In the genomic region with DNA sequence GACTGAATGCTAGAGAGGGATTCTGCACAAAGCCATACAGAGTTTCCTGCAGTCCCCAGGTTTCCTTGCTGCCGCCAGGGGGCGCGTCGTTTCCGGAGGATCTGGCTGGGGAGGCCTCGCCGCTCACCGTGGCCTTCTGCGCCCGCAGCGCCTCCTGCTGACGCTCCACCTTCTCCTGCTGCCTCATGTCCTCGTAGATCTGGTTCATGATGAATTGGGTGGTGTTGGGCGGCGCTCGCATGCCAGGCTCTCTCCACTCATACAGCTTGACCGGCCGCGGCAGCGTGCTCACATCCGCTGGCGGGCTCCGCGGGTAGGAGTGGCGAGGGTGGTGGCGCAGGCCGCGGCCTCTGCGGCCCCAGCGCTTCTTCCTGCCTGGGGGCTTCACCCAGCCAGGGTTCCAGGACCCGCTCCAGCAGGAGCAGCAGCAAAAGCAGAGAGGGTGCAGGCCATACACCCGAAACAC, we compare ENCODE assay signal across 10 cellular contexts. TPM values are rescaled to one million over a fixed set of nuclear protein-coding genes. Genes with fewer than 3 reads are reported as not detected.
A peak's percentile ranks its signal among the peaks of the same experiment; 100 is the strongest.
DNase-seq lines count a peak whose midpoint lies in the region; ATAC-seq and TF ChIP-seq lines count a peak whose summit lies in the region.
"Had no signal": no experiment of that assay in that cellular context is flagged by ENCODE, and none has a peak within 500 bp of the region (broad histone marks: within the 10 kb centered on the region; RNA-seq: fewer than 3 reads in every experiment).

No MANE protein-coding gene starts in this region.

- peak; percentile 60 for DNase-seq in activated CD4-positive, alpha-beta T cell treated with anti-CD3 and anti-CD28 coated beads, Interleukin-2, amount 10 ng/mL, durations not matched to agents 24 days and 14 days
- DNase-seq in activated CD4-positive, alpha-beta T cell treated with anti-CD3 and anti-CD28 coated beads, Interleukin-2, amount 50 U/mL, for 1 hour = no peak
- DNase-seq in LNCaP clone FGC (ENCODE audit: low read depth) = no peak
- DNase-seq in epithelial cell of proximal tubule (ENCODE audit: low read depth) = no peak
- DNase-seq in stimulated activated CD4-positive, alpha-beta T cell treated with anti-CD3 and anti-CD28 coated beads, Interleukin-4, amount 100 ng/mL, for 1 hour = peak; percentile 19
- DNase-seq in MG63 = no peak
- DNase-seq in AG20443 (ENCODE audit: low spot score) = no peak
- DNase-seq: NCI-H510A treated with DMSO at 0.1 percent for 48 hours, small intestine had no signal

- H3K36me3 Mint-ChIP-seq in activated CD4-positive, alpha-beta T cell treated with anti-CD3 and anti-CD28 coated beads, Interleukin-2, amount 10 ng/mL, durations not matched to agents 24 days and 14 days (ENCODE audit: low read depth) = no peaks in the 10 kb centered on the region

- intact Hi-C loops in activated CD4-positive, alpha-beta T cell treated with anti-CD3 and anti-CD28 coated beads, Interleukin-2, amount 10 ng/mL, durations not matched to agents 24 days and 14 days (cut with micrococcal nuclease) = no loop called here

- TF ChIP-seq CTCF in LNCaP clone FGC (IDR thresholded peaks at IDR 0.05; ENCODE audit: control insufficient read depth, extremely low read depth, insufficient read depth) = 0 out of 2 replicates have a peak, but pooled peaks have one; percentile 11
- TF ChIP-seq CTCF in epithelial cell of proximal tubule (conservative IDR thresholded peaks at IDR 0.05; ENCODE audit: low read depth, low read length) = peak; percentile 45

- ATAC-seq in GM21381 (IDR thresholded peaks at IDR 0.05; ENCODE audit: unreplicated experiment) = no peak

- no peaks in the 10 kb centered on the region for H3K9me3 ChIP-seq in MG63

- H3K9me3 Mint-ChIP-seq in activated CD4-positive, alpha-beta T cell treated with anti-CD3 and anti-CD28 coated beads, Interleukin-2, amount 10 ng/mL, durations not matched to agents 24 days and 14 days = no peaks in the 10 kb centered on the region

- no peaks in the 10 kb centered on the region for H3K36me3 ChIP-seq in MG63

- H3K4me3 ChIP-seq in LNCaP clone FGC (ENCODE audit: low read depth, low read length) (no peak overlapping the region), epithelial cell of proximal tubule (ENCODE audit: low read depth, low read length) (no peak overlapping the region), MG63 (no peak overlapping the region)

- H3K27me3 ChIP-seq in MG63 = no peaks in the 10 kb centered on the region

- peaks cover 1% of the 10 kb centered on the region for H3K27me3 Mint-ChIP-seq in activated CD4-positive, alpha-beta T cell treated with anti-CD3 and anti-CD28 coated beads, Interleukin-2, amount 10 ng/mL, durations not matched to agents 24 days and 14 days

- no peak overlapping the region for H3K27ac Mint-ChIP-seq in activated CD4-positive, alpha-beta T cell treated with anti-CD3 and anti-CD28 coated beads, Interleukin-2, amount 10 ng/mL, durations not matched to agents 24 days and 14 days

- H3K4me3 Mint-ChIP-seq in activated CD4-positive, alpha-beta T cell treated with anti-CD3 and anti-CD28 coated beads, Interleukin-2, amount 10 ng/mL, durations not matched to agents 24 days and 14 days = no peak overlapping the region

- H3K4me1 Mint-ChIP-seq in activated CD4-positive, alpha-beta T cell treated with anti-CD3 and anti-CD28 coated beads, Interleukin-2, amount 10 ng/mL, durations not matched to agents 24 days and 14 days = no peaks in the 10 kb centered on the region

RNA-seq across cellular contexts. Expression of a gene that starts 1.0 kb away (rescaled TPM):
- total RNA-seq in activated CD4-positive, alpha-beta T cell treated with anti-CD3 and anti-CD28 coated beads, Interleukin-2, amount 10 ng/mL, durations not matched to agents 24 days and 14 days = not detected in 2 replicates
- not detected in 2 replicates for total RNA-seq in epithelial cell of proximal tubule
- not detected in 2 replicates for total RNA-seq in MG63 (2014; rRNA removed; shearing (Covaris generic); ENCODE audit: low replicate concordance)

RNA-seq across cellular contexts. Expression of a gene that starts 50.8 kb away (rescaled TPM):
- not detected in 2 replicates for total RNA-seq in activated CD4-positive, alpha-beta T cell treated with anti-CD3 and anti-CD28 coated beads, Interleukin-2, amount 10 ng/mL, durations not matched to agents 24 days and 14 days
- not detected in 2 replicates for total RNA-seq in epithelial cell of proximal tubule
- total RNA-seq in MG63 (2014; rRNA removed; shearing (Covaris generic); ENCODE audit: low replicate concordance) = not detected in 2 replicates

Comparison
In these comparisons a context has a peak if more than half of its experiments do, and no peak if none do; other contexts are left out.
1. DNase-seq: peak in activated CD4-positive, alpha-beta T cell treated with anti-CD3 and anti-CD28 coated beads, Interleukin-2, amount 10 ng/mL, durations not matched to agents 24 days and 14 days (single experiment) and stimulated activated CD4-positive, alpha-beta T cell treated with anti-CD3 and anti-CD28 coated beads, Interleukin-4, amount 100 ng/mL, for 1 hour (single experiment); none in activated CD4-positive, alpha-beta T cell treated with anti-CD3 and anti-CD28 coated beads, Interleukin-2, amount 50 U/mL, for 1 hour (single experiment), LNCaP clone FGC (single experiment), epithelial cell of proximal tubule (single experiment), MG63 (single experiment) and AG20443 (single experiment).